18 cellular contexts compared by ENCODE assay signal in the genomic region with DNA sequence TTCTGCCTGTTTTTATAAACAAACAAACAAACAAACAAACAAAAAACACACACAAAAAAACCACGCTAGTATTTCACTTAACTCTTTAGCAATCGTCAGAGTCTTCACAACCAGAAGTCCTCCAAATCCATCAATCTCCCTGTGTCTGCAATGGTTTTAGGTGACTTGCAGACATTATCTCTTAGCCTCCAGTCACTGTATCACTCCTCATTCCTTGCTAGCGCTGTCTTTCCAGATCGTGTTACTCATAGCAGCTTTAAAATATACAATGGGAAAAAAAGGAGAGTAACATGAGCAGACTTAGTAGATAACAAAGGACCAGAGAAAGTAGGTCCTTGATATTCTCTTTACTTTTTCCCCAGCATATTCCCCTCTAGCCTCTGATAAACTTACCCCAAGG. TPM values are rescaled to one million over a fixed set of nuclear protein-coding genes. Genes with fewer than 3 reads are reported as not detected.
A peak's percentile ranks its signal among the peaks of the same experiment; 100 is the strongest.
DNase-seq lines count a peak whose midpoint lies in the region; ATAC-seq and TF ChIP-seq lines count a peak whose summit lies in the region.
"Had no signal": no experiment of that assay in that cellular context is flagged by ENCODE, and none has a peak within 500 bp of the region (broad histone marks: within the 10 kb centered on the region; RNA-seq: fewer than 3 reads in every experiment).

No MANE protein-coding gene starts in this region.

- H3K79me1 ChIP-seq in IMR-90 (ENCODE audit: low read depth in 1 of 2, low read length in 2 of 2): no peaks in the 10 kb centered on the region

- no peaks in the 10 kb centered on the region for H3K27me3 Mint-ChIP-seq in nephron progenitor cell (ENCODE audit: low read depth, poor library complexity)
- H3K27me3 Mint-ChIP-seq in activated T-helper 2 cell treated with anti-CD3 and anti-CD28 coated beads, Interferon-gamma antibody, Interleukin-2, Interleukin-4, amounts not matched to agents 10 μg/mL and 5 μg/mL and 100 μg/mL, durations not matched to agents 14 hours and 24 hours and 36 hours (ENCODE audit: low read depth): no peaks in the 10 kb centered on the region
- H3K27me3 Mint-ChIP-seq: CD4-positive, alpha-beta T cell had no signal

- H2AK9ac ChIP-seq in IMR-90 (replicated peaks; ENCODE audit: low read depth, low read length, poor library complexity): no peak overlapping the region

- H2BK15ac ChIP-seq in IMR-90 (ENCODE audit: low read depth, low read length): no peak overlapping the region

- ATAC-seq in IMR-90 (ENCODE audit: low read depth): peak; percentile 66
- no peak for ATAC-seq in GM21423 (IDR thresholded peaks at IDR 0.05; ENCODE audit: unreplicated experiment)
- ATAC-seq: A549, HCT116 had no signal

- H3K27ac ChIP-seq in IMR-90 (ENCODE audit: insufficient read depth, low read length) (no peak overlapping the region), brain microvascular endothelial cell (no peak overlapping the region), suprapubic skin (no peak overlapping the region)
- H3K27ac ChIP-seq: 22Rv1, A549, C4-2B had no signal

- peaks cover 6% of the 10 kb centered on the region for H3K4me1 Mint-ChIP-seq in nephron progenitor cell
- H3K4me1 Mint-ChIP-seq in activated T-helper 2 cell treated with anti-CD3 and anti-CD28 coated beads, Interferon-gamma antibody, Interleukin-2, Interleukin-4, amounts not matched to agents 10 μg/mL and 5 μg/mL and 100 μg/mL, durations not matched to agents 14 hours and 24 hours and 36 hours (ENCODE audit: low read depth): peaks cover 2% of the 10 kb centered on the region

- H3K23ac ChIP-seq in IMR-90 (ENCODE audit: low read depth, low read length): no peak overlapping the region

- H3K9ac ChIP-seq in IMR-90 (ENCODE audit: low read depth, low read length): no peak overlapping the region

- no peak overlapping the region for H2BK120ac ChIP-seq in IMR-90 (ENCODE audit: low read depth, low read length)

- DNase-seq in NCI-H2107 treated with DMSO at 0.1 percent for 48 hours (lab: John Stamatoyannopoulos, UW; ENCODE audit: unreplicated experiment) (peak; percentile 40), NCI-H2107 (lab: John Stamatoyannopoulos, UW) (no peak), IMR-90 (peak; percentile 26), brain microvascular endothelial cell (peak; percentile 4), nephron progenitor cell (no peak), suprapubic skin (ENCODE audit: low spot score in 2 of 2) (no peak)
- no peak for DNase-seq in activated T-helper 2 cell treated with anti-CD3 and anti-CD28 coated beads, Interferon-gamma antibody, Interleukin-2, Interleukin-4, amounts not matched to agents 10 μg/mL and 5 μg/mL and 100 μg/mL, durations not matched to agents 14 hours and 24 hours and 36 hours (ENCODE audit: low spot score)
- DNase-seq: AML-193; Caco-2; CD4-positive, alpha-beta T cell; DMS79 treated with DMSO at 0.1 percent for 48 hours; GF-D8; H7 had no signal

- no CpG with 5 or more reads among the region's 4 CpGs for WGBS in IMR-90 (ENCODE audit: extremely low coverage in 2 of 2, insufficient read length in 1 of 2), 2 experiments
- WGBS in suprapubic skin: 58% methylated on average over 4 of the region's 4 CpGs

- no peaks in the 10 kb centered on the region for H3K9me1 ChIP-seq in IMR-90 (ENCODE audit: insufficient read depth, low read length)

- peak overlapping the region; percentile 3 for H3K27ac Mint-ChIP-seq in nephron progenitor cell
- H3K27ac Mint-ChIP-seq in activated T-helper 2 cell treated with anti-CD3 and anti-CD28 coated beads, Interferon-gamma antibody, Interleukin-2, Interleukin-4, amounts not matched to agents 10 μg/mL and 5 μg/mL and 100 μg/mL, durations not matched to agents 14 hours and 24 hours and 36 hours: no peak overlapping the region
- H3K27ac Mint-ChIP-seq: CD4-positive, alpha-beta T cell had no signal

- H3K4ac ChIP-seq in IMR-90 (ENCODE audit: low read depth, low read length): no peak overlapping the region

- in situ Hi-C loops in IMR-90 (cut with MboI; ENCODE audit: low sequenced_read_pairs): no loop called here
- in situ Hi-C loops in brain microvascular endothelial cell (cut with HindIII; ENCODE audit: low pct_ligation_motif_present, low sequenced_read_pairs): no loop called here

- no peak for TF ChIP-seq EP300 in suprapubic skin (IDR thresholded peaks at IDR 0.05)

- no peaks in the 10 kb centered on the region for H3K36me3 Mint-ChIP-seq in nephron progenitor cell (ENCODE audit: low read depth)
- no peaks in the 10 kb centered on the region for H3K36me3 Mint-ChIP-seq in activated T-helper 2 cell treated with anti-CD3 and anti-CD28 coated beads, Interferon-gamma antibody, Interleukin-2, Interleukin-4, amounts not matched to agents 10 μg/mL and 5 μg/mL and 100 μg/mL, durations not matched to agents 14 hours and 24 hours and 36 hours (ENCODE audit: low read depth)

- no TSS peak for BruUV-seq in IMR-90 (replicated peaks; lab: Mats Ljungman, UMichigan)

- no peak overlapping the region for H3K4me2 ChIP-seq in IMR-90 (ENCODE audit: low read depth, low read length)
- H3K4me2 ChIP-seq: A549 had no signal

- no peaks in the 10 kb centered on the region for H3K36me3 ChIP-seq in IMR-90 (ENCODE audit: control insufficient read depth, insufficient read depth, low read length)
- no peaks in the 10 kb centered on the region for H3K36me3 ChIP-seq in brain microvascular endothelial cell (replicated peaks)
- H3K36me3 ChIP-seq in suprapubic skin: no peaks in the 10 kb centered on the region

- H3K4me3 ChIP-seq in IMR-90 (ENCODE audit: insufficient read depth, low read depth, low read length) (no peak overlapping the region), brain microvascular endothelial cell (ENCODE audit: low read depth, low read length) (no peak overlapping the region), suprapubic skin (no peak overlapping the region)
- H3K4me3 ChIP-seq: A549 had no signal

- CTCF ChIA-PET in IMR-90 (lab: Yijun Ruan, JAX): no interaction called here

- no peak overlapping the region for H2AFZ ChIP-seq in IMR-90 (replicated peaks; ENCODE audit: low read length, poor library complexity)

- POLR2A ChIA-PET in IMR-90 (lab: Charles Lee; ENCODE audit: unreplicated experiment): no interaction called here

- H2BK5ac ChIP-seq in IMR-90 (ENCODE audit: low read depth, low read length, poor library complexity, severe bottlenecking): no peak overlapping the region

- TF ChIP-seq POLR2A in IMR-90 (IDR thresholded peaks at IDR 0.05; ENCODE audit: low read depth, low read length) (no peak), suprapubic skin (IDR thresholded peaks at IDR 0.05) (no peak)

- H3K14ac ChIP-seq in IMR-90 (replicated peaks; ENCODE audit: low read depth, low read length): no peak overlapping the region

- no peaks in the 10 kb centered on the region for H3K4me1 ChIP-seq in IMR-90 (ENCODE audit: control insufficient read depth, insufficient read depth, low read length)
- no peaks in the 10 kb centered on the region for H3K4me1 ChIP-seq in suprapubic skin
- H3K4me1 ChIP-seq: A549, Caco-2 had no signal

- H3K27me3 ChIP-seq in IMR-90 (ENCODE audit: control insufficient read depth, insufficient read depth, low read length) (no peaks in the 10 kb centered on the region), brain microvascular endothelial cell (replicated peaks) (no peaks in the 10 kb centered on the region), suprapubic skin (no peaks in the 10 kb centered on the region)

- intact Hi-C loops in IMR-90 (cut with micrococcal nuclease): no loop called here
- intact Hi-C loops in activated T-helper 2 cell treated with anti-CD3 and anti-CD28 coated beads, Interferon-gamma antibody, Interleukin-2, Interleukin-4, amounts not matched to agents 10 μg/mL and 5 μg/mL and 100 μg/mL, durations not matched to agents 14 hours and 24 hours and 36 hours (cut with micrococcal nuclease): no loop called here

- no peak overlapping the region for H2AK5ac ChIP-seq in IMR-90 (ENCODE audit: low read depth, low read length)

- H4K8ac ChIP-seq in IMR-90 (ENCODE audit: low read depth in 2 of 2, low read length in 2 of 2): no peak overlapping the region

- peaks cover 8% of the 10 kb centered on the region for H3K9me3 ChIP-seq in IMR-90 (ENCODE audit: control insufficient read depth, insufficient read depth, low read length)
- H3K9me3 ChIP-seq in suprapubic skin: peaks cover 3% of the 10 kb centered on the region
- H3K9me3 ChIP-seq: A549 had no signal

- no peak overlapping the region for H3K18ac ChIP-seq in IMR-90 (ENCODE audit: low read depth, low read length)

- no peaks in the 10 kb centered on the region for H4K20me1 ChIP-seq in IMR-90 (ENCODE audit: insufficient read depth, low read length)

- H3K56ac ChIP-seq in IMR-90 (ENCODE audit: extremely low read depth, insufficient read depth, low read length): no peak overlapping the region

- no peak overlapping the region for H4K91ac ChIP-seq in IMR-90 (ENCODE audit: insufficient read depth, low read depth, low read length)

- TF ChIP-seq CTCF in IMR-90 (conservative IDR thresholded peaks at IDR 0.05; ENCODE audit: low read depth, low read length): no peak
- TF ChIP-seq CTCF in brain microvascular endothelial cell (IDR thresholded peaks at IDR 0.05; ENCODE audit: low read depth, low read length, missing control alignments): no peak
- TF ChIP-seq CTCF in nephron progenitor cell (IDR thresholded peaks at IDR 0.05): no peak
- no peak for TF ChIP-seq CTCF in suprapubic skin (IDR thresholded peaks at IDR 0.05)

- H3K9me3 Mint-ChIP-seq in nephron progenitor cell: peaks cover 25% of the 10 kb centered on the region
- H3K9me3 Mint-ChIP-seq in activated T-helper 2 cell treated with anti-CD3 and anti-CD28 coated beads, Interferon-gamma antibody, Interleukin-2, Interleukin-4, amounts not matched to agents 10 μg/mL and 5 μg/mL and 100 μg/mL, durations not matched to agents 14 hours and 24 hours and 36 hours: peaks cover 11% of the 10 kb centered on the region

- no peak for TF ChIP-seq RAD21 in IMR-90 (IDR thresholded peaks at IDR 0.05; ENCODE audit: low read length)

- dilution Hi-C loops in IMR-90 (cut with HindIII; ENCODE audit: low sequenced_read_pairs, unreplicated experiment): no loop called here

- no peak overlapping the region for H3K4me3 Mint-ChIP-seq in nephron progenitor cell
- no peak overlapping the region for H3K4me3 Mint-ChIP-seq in activated T-helper 2 cell treated with anti-CD3 and anti-CD28 coated beads, Interferon-gamma antibody, Interleukin-2, Interleukin-4, amounts not matched to agents 10 μg/mL and 5 μg/mL and 100 μg/mL, durations not matched to agents 14 hours and 24 hours and 36 hours (ENCODE audit: low read depth)
- H3K4me3 Mint-ChIP-seq: CD4-positive, alpha-beta T cell had no signal

- no peak overlapping the region for H2BK20ac ChIP-seq in IMR-90 (ENCODE audit: low read depth, low read length)

- H4K5ac ChIP-seq in IMR-90 (ENCODE audit: low read depth, low read length): no peak overlapping the region

TF ChIP-seq in IMR-90, 13 proteins besides CTCF, POLR2A, EP300 and RAD21 (continues in another document):
- no peak for TF ChIP-seq RCOR1 (IDR thresholded peaks at IDR 0.05; ENCODE audit: insufficient replicate concordance, low read length)

RNA-seq across cellular contexts. Expression of a gene that starts 15.5 kb away (rescaled TPM):
- total RNA-seq in IMR-90 (2012; rRNA removed) (33.3 and 35.3 TPM in 2 replicates), suprapubic skin (10 to 100 TPM; 22.3 to 61.4 (median 25.7) TPM)
- 8.2 and 12.8 TPM in 2 replicates for polyA plus RNA-seq in IMR-90 (2012; rRNA removed)
- 2.4 and 13.7 TPM in 2 replicates for polyA plus RNA-seq in IMR-90 (2012; cell fraction: cytosol; rRNA removed)
- 21.7 and 25.1 TPM in 2 replicates for polyA plus RNA-seq in IMR-90 (2012; cell fraction: nucleus; rRNA removed; ENCODE audit: low replicate concordance)
- total RNA-seq in activated T-helper 2 cell treated with anti-CD3 and anti-CD28 coated beads, Interferon-gamma antibody, Interleukin-2, Interleukin-4, amounts not matched to agents 10 μg/mL and 5 μg/mL and 100 μg/mL, durations not matched to agents 14 hours and 24 hours and 36 hours: 120 and 122 TPM in 2 replicates

Comparison
In these comparisons a context has a peak if more than half of its experiments do, and no peak if none do; other contexts are left out.
1. DNase-seq: peak in NCI-H2107 treated with DMSO at 0.1 percent for 48 hours (single experiment), IMR-90 (single experiment) and brain microvascular endothelial cell (single experiment); none in NCI-H2107 (single experiment), nephron progenitor cell (single experiment), activated T-helper 2 cell treated with anti-CD3 and anti-CD28 coated beads, Interferon-gamma antibody, Interleukin-2, Interleukin-4, amounts not matched to agents 10 μg/mL and 5 μg/mL and 100 μg/mL, durations not matched to agents 14 hours and 24 hours and 36 hours (single experiment) and suprapubic skin (0 of 2).